ENCODE assay signal across 8 cellular contexts in genomic region chr17:3944485-3945388, GRCh38. TPM values are rescaled to one million over a fixed set of nuclear protein-coding genes. Genes with fewer than 3 reads are reported as not detected.
DNase-seq lines count a peak whose midpoint lies in the region; ATAC-seq and TF ChIP-seq lines count a peak whose summit lies in the region.

No MANE protein-coding gene starts in this region.

- H3K36me3 ChIP-seq in ACC112 (ENCODE audit: insufficient read depth, low read length): no peaks in the 10 kb centered on the region
- H3K36me3 ChIP-seq in HEK293 (ENCODE audit: control insufficient read depth in 2 of 2, insufficient read depth in 1 of 2, low read length in 2 of 2): peaks cover 0 to 5% of the 10 kb centered on the region in 2 experiments; a peak in 1 of 3 replicates
- H3K36me3 ChIP-seq in gastroesophageal sphincter: peaks cover 0 to 26% of the 10 kb centered on the region in 2 donors
- no peaks in the 10 kb centered on the region for H3K36me3 ChIP-seq in parathyroid adenoma (ENCODE audit: control insufficient read depth, insufficient read depth, low read length)

- TF ChIP-seq CTCF in HEK293 (tag by site-specific recombination; IDR thresholded peaks at IDR 0.05) (no peak), gastroesophageal sphincter (IDR thresholded peaks at IDR 0.05) (no peak), parathyroid adenoma (IDR thresholded peaks at IDR 0.05) (no peak)

- no peak overlapping the region for H3K27ac Mint-ChIP-seq in activated T-cell treated with anti-CD3 and anti-CD28 coated beads, Interleukin-2, amount 50 U/mL, for 72 hours

- H3K9ac ChIP-seq in parathyroid adenoma: no peak overlapping the region

- no peak for TF ChIP-seq EP300 in gastroesophageal sphincter (IDR thresholded peaks at IDR 0.05)

- H2AFZ ChIP-seq in ACC112 (ENCODE audit: low read length, unreplicated experiment) (peak overlapping the region; percentile 67), parathyroid adenoma (peak overlapping the region; percentile 43)

- no peaks in the 10 kb centered on the region for H3K27me3 Mint-ChIP-seq in activated T-cell treated with anti-CD3 and anti-CD28 coated beads, Interleukin-2, amount 50 U/mL, for 72 hours (ENCODE audit: low read depth)

- DNase-seq in activated T-cell treated with anti-CD3 and anti-CD28 coated beads, Interleukin-2, amount 50 U/mL, for 72 hours: peak; percentile 21 to 61

- no peaks in the 10 kb centered on the region for H3K9me3 Mint-ChIP-seq in activated T-cell treated with anti-CD3 and anti-CD28 coated beads, Interleukin-2, amount 50 U/mL, for 72 hours

- CTCF ChIA-PET in HEK293 (lab: Yijun Ruan, JAX): interaction anchor here (0.7 to 1.8 kb wide), 4 partner anchors 10 to 31 kb away, joined by 3 to 10 read pairs (median 8); no protein-coding TSS in a partner anchor

- POLR2A ChIA-PET in HEK293 (lab: Yijun Ruan, JAX): no interaction called here

- H3K4me1 ChIP-seq in ACC112 (ENCODE audit: control insufficient read depth, insufficient read depth, low read length, unreplicated experiment): peaks cover 4% of the 10 kb centered on the region
- H3K4me1 ChIP-seq in HEK293 (ENCODE audit: control insufficient read depth, insufficient read depth, low read length): peaks cover 3% of the 10 kb centered on the region; the same call in 1 of the 2 replicates
- H3K4me1 ChIP-seq in gastroesophageal sphincter: peaks cover 0 to 24% (median 0%) of the 10 kb centered on the region in 3 donors
- no peaks in the 10 kb centered on the region for H3K4me1 ChIP-seq in parathyroid adenoma

- peak; percentile 57 to 63 for ATAC-seq in activated T-cell treated with anti-CD3 and anti-CD28 coated beads, Interleukin-2, amount 50 U/mL, for 72 hours (replicated peaks in 1 of 2)
- peak; percentile 82 for ATAC-seq in gastroesophageal sphincter
- ATAC-seq in HG03439 (IDR thresholded peaks at IDR 0.05; ENCODE audit: unreplicated experiment): no peak
- no peak for ATAC-seq in HG03342 (IDR thresholded peaks at IDR 0.05; ENCODE audit: unreplicated experiment)
- ATAC-seq in HG02870 (IDR thresholded peaks at IDR 0.05; ENCODE audit: unreplicated experiment): no peak

- H3K4me1 Mint-ChIP-seq in activated T-cell treated with anti-CD3 and anti-CD28 coated beads, Interleukin-2, amount 50 U/mL, for 72 hours (ENCODE audit: low read depth): no peaks in the 10 kb centered on the region

- no peak overlapping the region for H3K27ac ChIP-seq in ACC112 (ENCODE audit: low read depth, low read length)
- H3K27ac ChIP-seq in HEK293 (ENCODE audit: extremely low read depth, low read depth, low read length): peak overlapping the region; percentile 41; the same call in 1 of the 2 replicates
- H3K27ac ChIP-seq in gastroesophageal sphincter: peak overlapping the region in 3 of 4 donors; percentile 29 to 68 (median 61)
- H3K27ac ChIP-seq in parathyroid adenoma: no peak overlapping the region

- H3K9me3 ChIP-seq in HEK293 (ENCODE audit: control insufficient read depth, insufficient read depth, low read depth, low read length) (no peaks in the 10 kb centered on the region), gastroesophageal sphincter (no peaks in the 10 kb centered on the region), parathyroid adenoma (ENCODE audit: control insufficient read depth, low read length) (no peaks in the 10 kb centered on the region)

- peaks cover 2 to 16% of the 10 kb centered on the region in 2 donors for H3K36me3 Mint-ChIP-seq in activated T-cell treated with anti-CD3 and anti-CD28 coated beads, Interleukin-2, amount 50 U/mL, for 72 hours (ENCODE audit: insufficient read depth in 2 of 2)

- TF ChIP-seq POLR2A in gastroesophageal sphincter (IDR thresholded peaks at IDR 0.05): no peak

- H3K79me2 ChIP-seq in ACC112 (ENCODE audit: control insufficient read depth, insufficient read depth, low read length, unreplicated experiment): no peaks in the 10 kb centered on the region
- no peaks in the 10 kb centered on the region for H3K79me2 ChIP-seq in parathyroid adenoma

- H3K27me3 ChIP-seq in ACC112 (ENCODE audit: insufficient read depth, low read length) (no peaks in the 10 kb centered on the region), gastroesophageal sphincter (no peaks in the 10 kb centered on the region), parathyroid adenoma (ENCODE audit: control insufficient read depth, insufficient read depth, low read length) (no peaks in the 10 kb centered on the region)

- peak overlapping the region; percentile 70 for H3K4me3 ChIP-seq in ACC112 (ENCODE audit: low read depth, low read length)
- peak overlapping the region; percentile 33 for H3K4me3 ChIP-seq in HEK293 (ENCODE audit: low read depth, low read length)
- peak overlapping the region; percentile 17 to 50 for H3K4me3 ChIP-seq in gastroesophageal sphincter
- H3K4me3 ChIP-seq in parathyroid adenoma (ENCODE audit: low read depth, low read length): no peak overlapping the region

- no peak overlapping the region for H3K4me3 Mint-ChIP-seq in activated T-cell treated with anti-CD3 and anti-CD28 coated beads, Interleukin-2, amount 50 U/mL, for 72 hours

- H3K4me2 ChIP-seq in parathyroid adenoma (ENCODE audit: low read length): no peak overlapping the region

- WGBS in gastroesophageal sphincter (ENCODE audit: low coverage in 1 of 2), 2 donors: 0% methylated on average over 1 of the region's 68 CpGs; no CpG with 5 or more reads in 1 of the 2 donors

TF ChIP-seq in HEK293, 187 proteins besides CTCF, POLR2A, EP300 and RAD21 (continues in another document):
- TF ChIP-seq SP3 (tag by site-specific recombination; IDR thresholded peaks at IDR 0.05) (peak; percentile 96), ZNF18 (tag by site-specific recombination; IDR thresholded peaks at IDR 0.05) (no peak), ZNF777 (tag by site-specific recombination; IDR thresholded peaks at IDR 0.05; ENCODE audit: borderline replicate concordance) (peak; percentile 81), ZBTB48 (tag by site-specific recombination; IDR thresholded peaks at IDR 0.05) (peak; percentile 87), ZFHX2 (tag by site-specific recombination; conservative IDR thresholded peaks at IDR 0.05) (peak; percentile 66), ZNF521 (tag by site-specific recombination; IDR thresholded peaks at IDR 0.05) (no peak), GLIS1 (tag by site-specific recombination; IDR thresholded peaks at IDR 0.05) (peak; percentile 40), ZNF398 (tag by site-specific recombination; IDR thresholded peaks at IDR 0.05) (peak; percentile 87), ZNF785 (tag by site-specific recombination; IDR thresholded peaks at IDR 0.05) (no peak), ZBTB26 (tag by site-specific recombination; optimal IDR thresholded peaks at IDR 0.05) (peak; percentile 44), KLF9 (tag by site-specific recombination; IDR thresholded peaks at IDR 0.05; ENCODE audit: low read depth) (peak; percentile 76), ZNF341 (tag by site-specific recombination; IDR thresholded peaks at IDR 0.05; ENCODE audit: low read depth) (peak; percentile 71), ZNF140 (tag by site-specific recombination; IDR thresholded peaks at IDR 0.05) (no peak)

RNA-seq across cellular contexts. Expression of gene ATP2A3, which starts 19.5 kb away (rescaled TPM):
- 100 to 1,000 TPM; 108 to 109 TPM for total RNA-seq in activated T-cell treated with anti-CD3 and anti-CD28 coated beads, Interleukin-2, amount 50 U/mL, for 72 hours
- 10 to 100 TPM in 3 of 4 donors, 1 to 10 TPM in 1; 5.9 to 35.9 (median 18.1) TPM for total RNA-seq in gastroesophageal sphincter

RNA-seq across cellular contexts. Expression of gene P2RX1, which starts 28.5 kb away (rescaled TPM):
- 1 to 10 TPM; 1.6 to 2.3 TPM for total RNA-seq in activated T-cell treated with anti-CD3 and anti-CD28 coated beads, Interleukin-2, amount 50 U/mL, for 72 hours
- 10 to 100 TPM in 1 of 4 donors, 1 to 10 TPM in 3; 1.6 to 11.6 (median 3.2) TPM for total RNA-seq in gastroesophageal sphincter

RNA-seq across cellular contexts. Expression of gene CAMKK1, which starts 51.9 kb away (rescaled TPM):
- 1 to 10 TPM; 2.2 to 2.6 TPM for total RNA-seq in activated T-cell treated with anti-CD3 and anti-CD28 coated beads, Interleukin-2, amount 50 U/mL, for 72 hours
- total RNA-seq in gastroesophageal sphincter: 1 to 10 TPM; 3.4 to 7.1 (median 3.8) TPM

Comparison
In these comparisons a context has a peak if more than half of its experiments do, and no peak if none do; other contexts are left out.
1. H3K27ac ChIP-seq: peak in HEK293 (single experiment) and gastroesophageal sphincter (3 of 4); none in ACC112 (single experiment) and parathyroid adenoma (single experiment).
2. ATAC-seq: peak in activated T-cell treated with anti-CD3 and anti-CD28 coated beads, Interleukin-2, amount 50 U/mL, for 72 hours (2 of 2) and gastroesophageal sphincter (single experiment); none in HG03439 (single experiment), HG03342 (single experiment) and HG02870 (single experiment).